8 cellular contexts compared by ENCODE assay signal in genomic region chr12:46585854-46586621, GRCh38.
DNase-seq lines count a peak whose midpoint lies in the region; ATAC-seq and TF ChIP-seq lines count a peak whose summit lies in the region.

No MANE protein-coding gene starts in this region.

- H3K9me3 Mint-ChIP-seq in Calu3 (ENCODE audit: low read depth, unreplicated experiment), result peaks cover 15% of the 10 kb centered on the region
- peaks cover 36% of the 10 kb centered on the region for H3K9me3 Mint-ChIP-seq in activated CD8-positive, alpha-beta T cell treated with anti-CD3 and anti-CD28 coated beads, Interleukin-2, amount 10 ng/mL, durations not matched to agents 7 days and 5 days (ENCODE audit: insufficient read depth)
- peaks cover 24 to 50% (median 39%) of the 10 kb centered on the region in 6 donors for H3K9me3 Mint-ChIP-seq in immature natural killer cell
- H3K9me3 Mint-ChIP-seq in stimulated activated naive B cell treated with anti-CD40 and anti-IgM and Interleukin-4, amounts not matched to agents 10 μg/mL and 1 μg/mL and 100 μg/mL, for 72 hours, result peaks cover 17 to 26% of the 10 kb centered on the region in 2 donors

- H3K27me3 Mint-ChIP-seq in Calu3 (ENCODE audit: unreplicated experiment), result no peaks in the 10 kb centered on the region
- H3K27me3 Mint-ChIP-seq in activated CD8-positive, alpha-beta T cell treated with anti-CD3 and anti-CD28 coated beads, Interleukin-2, amount 10 ng/mL, durations not matched to agents 7 days and 5 days (ENCODE audit: low read depth), result no peaks in the 10 kb centered on the region
- H3K27me3 Mint-ChIP-seq in immature natural killer cell (ENCODE audit: low read depth in 3 of 3), result peaks cover 1 to 5% (median 4%) of the 10 kb centered on the region in 3 donors
- no peaks in the 10 kb centered on the region for H3K27me3 Mint-ChIP-seq in stimulated activated naive B cell treated with anti-CD40 and anti-IgM and Interleukin-4, amounts not matched to agents 10 μg/mL and 1 μg/mL and 100 μg/mL, for 72 hours

- BruUV-seq in Calu3 (replicated peaks; lab: Mats Ljungman, UMichigan), result no TSS peak

- H3K36me3 Mint-ChIP-seq in Calu3 (ENCODE audit: insufficient read depth, unreplicated experiment) (no peaks in the 10 kb centered on the region), immature natural killer cell (peaks cover 20 to 50% (median 47%) of the 10 kb centered on the region in 3 donors)
- H3K36me3 Mint-ChIP-seq in activated CD8-positive, alpha-beta T cell treated with anti-CD3 and anti-CD28 coated beads, Interleukin-2, amount 10 ng/mL, durations not matched to agents 7 days and 5 days (ENCODE audit: low read depth), result peaks cover 59% of the 10 kb centered on the region
- H3K36me3 Mint-ChIP-seq in stimulated activated naive B cell treated with anti-CD40 and anti-IgM and Interleukin-4, amounts not matched to agents 10 μg/mL and 1 μg/mL and 100 μg/mL, for 72 hours, result peaks cover 20 to 32% of the 10 kb centered on the region in 2 donors

- peak overlapping the region; percentile 37 for H3K27ac Mint-ChIP-seq in Calu3 (ENCODE audit: unreplicated experiment)
- peak overlapping the region; percentile 76 for H3K27ac Mint-ChIP-seq in activated CD8-positive, alpha-beta T cell treated with anti-CD3 and anti-CD28 coated beads, Interleukin-2, amount 10 ng/mL, durations not matched to agents 7 days and 5 days
- peak overlapping the region; percentile 69 to 91 (median 90) for H3K27ac Mint-ChIP-seq in immature natural killer cell
- H3K27ac Mint-ChIP-seq in stimulated activated naive B cell treated with anti-CD40 and anti-IgM and Interleukin-4, amounts not matched to agents 10 μg/mL and 1 μg/mL and 100 μg/mL, for 72 hours, result no peak overlapping the region

- peak; percentile 80 for DNase-seq in Calu3
- peak; percentile 66 for DNase-seq in NCI-H1105 treated with DMSO at 0.1 percent for 48 hours (lab: John Stamatoyannopoulos, UW)
- peak; percentile 78 for DNase-seq in activated CD8-positive, alpha-beta T cell treated with anti-CD3 and anti-CD28 coated beads, Interleukin-2, amount 10 ng/mL, durations not matched to agents 7 days and 5 days
- DNase-seq in immature natural killer cell, result peak; percentile 53 to 67 (median 64)
- no peak for DNase-seq in stimulated activated naive B cell treated with anti-CD40 and anti-IgM and Interleukin-4, amounts not matched to agents 10 μg/mL and 1 μg/mL and 100 μg/mL, for 72 hours
- DNase-seq in hypothalamus (lab: John Stamatoyannopoulos, UW), result no peak

- no peak for TF ChIP-seq CTCF in Calu3 (IDR thresholded peaks at IDR 0.05; ENCODE audit: unreplicated experiment)

- POLR2A ChIA-PET in activated CD8-positive, alpha-beta T cell treated with anti-CD3 and anti-CD28 coated beads, Interleukin-2, amount 10 ng/mL, durations not matched to agents 7 days and 5 days (lab: Charles Lee), result interaction anchor here (0.6 to 1.7 kb wide), 7 partner anchors 23 to 317 kb away, joined by 3 to 9 read pairs (median 3); partner anchors contain the start of gene SLC38A1

- ATAC-seq in activated CD8-positive, alpha-beta T cell treated with anti-CD3 and anti-CD28 coated beads, Interleukin-2, amount 10 ng/mL, durations not matched to agents 7 days and 5 days, result peak; percentile 42
- ATAC-seq in HG03097 (IDR thresholded peaks at IDR 0.05; ENCODE audit: low FRiP score, unreplicated experiment) (no peak), HG03354 (IDR thresholded peaks at IDR 0.05; ENCODE audit: poor library complexity, severe bottlenecking, unreplicated experiment) (no peak)
- ATAC-seq in stimulated activated naive B cell treated with anti-CD40 and anti-IgM and Interleukin-4, amounts not matched to agents 10 μg/mL and 1 μg/mL and 100 μg/mL, for 72 hours (replicated peaks), result no peak

- H3K4me1 Mint-ChIP-seq in Calu3 (ENCODE audit: low read depth, unreplicated experiment) (peaks cover 43% of the 10 kb centered on the region), immature natural killer cell (peaks cover 80 to 96% of the 10 kb centered on the region in 2 donors)
- H3K4me1 Mint-ChIP-seq in activated CD8-positive, alpha-beta T cell treated with anti-CD3 and anti-CD28 coated beads, Interleukin-2, amount 10 ng/mL, durations not matched to agents 7 days and 5 days (ENCODE audit: low read depth), result peaks cover 49% of the 10 kb centered on the region
- H3K4me1 Mint-ChIP-seq in stimulated activated naive B cell treated with anti-CD40 and anti-IgM and Interleukin-4, amounts not matched to agents 10 μg/mL and 1 μg/mL and 100 μg/mL, for 72 hours, result peaks cover 17 to 42% of the 10 kb centered on the region in 2 donors

- CTCF ChIA-PET in Calu3 (lab: Charles Lee), result no interaction called here
- CTCF ChIA-PET in activated CD8-positive, alpha-beta T cell treated with anti-CD3 and anti-CD28 coated beads, Interleukin-2, amount 10 ng/mL, durations not matched to agents 7 days and 5 days (lab: Charles Lee), result no interaction called here

- no peak overlapping the region for H3K4me3 Mint-ChIP-seq in Calu3 (ENCODE audit: low read depth, unreplicated experiment)
- no peak overlapping the region for H3K4me3 Mint-ChIP-seq in activated CD8-positive, alpha-beta T cell treated with anti-CD3 and anti-CD28 coated beads, Interleukin-2, amount 10 ng/mL, durations not matched to agents 7 days and 5 days
- H3K4me3 Mint-ChIP-seq in immature natural killer cell, result peak overlapping the region; percentile 69 to 79 (median 74)
- no peak overlapping the region for H3K4me3 Mint-ChIP-seq in stimulated activated naive B cell treated with anti-CD40 and anti-IgM and Interleukin-4, amounts not matched to agents 10 μg/mL and 1 μg/mL and 100 μg/mL, for 72 hours

- intact Hi-C loops in Calu3 (cut with micrococcal nuclease; ENCODE audit: unreplicated experiment), result no loop called here

Comparison
In these comparisons a context has a peak if more than half of its experiments do, and no peak if none do; other contexts are left out.
1. DNase-seq: peak in Calu3 (single experiment), NCI-H1105 treated with DMSO at 0.1 percent for 48 hours (single experiment), activated CD8-positive, alpha-beta T cell treated with anti-CD3 and anti-CD28 coated beads, Interleukin-2, amount 10 ng/mL, durations not matched to agents 7 days and 5 days (single experiment) and immature natural killer cell (3 of 3); none in stimulated activated naive B cell treated with anti-CD40 and anti-IgM and Interleukin-4, amounts not matched to agents 10 μg/mL and 1 μg/mL and 100 μg/mL, for 72 hours (single experiment) and hypothalamus (0 of 51).
2. H3K4me3 Mint-ChIP-seq: peak in immature natural killer cell (5 of 5); none in Calu3 (single experiment), activated CD8-positive, alpha-beta T cell treated with anti-CD3 and anti-CD28 coated beads, Interleukin-2, amount 10 ng/mL, durations not matched to agents 7 days and 5 days (single experiment) and stimulated activated naive B cell treated with anti-CD40 and anti-IgM and Interleukin-4, amounts not matched to agents 10 μg/mL and 1 μg/mL and 100 μg/mL, for 72 hours (0 of 2).